9 cellular contexts compared by ENCODE assay signal in the genomic region with DNA sequence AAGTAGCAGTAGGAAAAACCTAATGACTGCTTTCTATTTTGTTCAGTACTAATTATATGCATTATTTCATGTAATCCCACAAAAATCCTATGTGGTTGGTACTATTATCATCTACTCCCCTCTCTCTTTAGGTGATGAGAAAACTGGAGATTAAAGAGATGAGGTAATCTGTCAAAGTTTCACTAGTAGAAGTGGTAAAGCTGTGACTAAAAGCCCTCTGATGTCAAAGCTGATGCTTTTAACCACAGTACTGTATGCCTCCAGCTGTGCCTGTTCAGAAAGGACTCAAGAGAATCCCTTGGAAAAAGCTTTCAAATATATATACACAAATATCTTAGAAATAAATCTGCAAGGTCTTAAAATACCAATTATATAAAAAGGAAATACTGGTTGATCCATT. TPM values are rescaled to one million over a fixed set of nuclear protein-coding genes. Genes with fewer than 3 reads are reported as not detected.
A peak's percentile ranks its signal among the peaks of the same experiment; 100 is the strongest.
DNase-seq lines count a peak whose midpoint lies in the region; ATAC-seq and TF ChIP-seq lines count a peak whose summit lies in the region.
"Had no signal": no experiment of that assay in that cellular context is flagged by ENCODE, and none has a peak within 500 bp of the region (broad histone marks: within the 10 kb centered on the region; RNA-seq: fewer than 3 reads in every experiment).

No MANE protein-coding gene starts in this region.

- peaks cover 10% of the 10 kb centered on the region for H3K36me3 Mint-ChIP-seq in endothelial cell (ENCODE audit: low read depth, unreplicated experiment)

- no peaks in the 10 kb centered on the region for H3K4me1 Mint-ChIP-seq in endothelial cell (ENCODE audit: unreplicated experiment)

- TF ChIP-seq CTCF in endothelial cell (IDR thresholded peaks at IDR 0.05; ENCODE audit: unreplicated experiment) = no peak

- H3K27me3 Mint-ChIP-seq in endothelial cell (ENCODE audit: unreplicated experiment) = no peaks in the 10 kb centered on the region

- no peaks in the 10 kb centered on the region for H3K9me3 Mint-ChIP-seq in endothelial cell (ENCODE audit: unreplicated experiment)
- H3K9me3 Mint-ChIP-seq: T-helper 2 cell treated with Interferon-gamma antibody and Interleukin-4, amounts not matched to agents 5 μg/mL and 100 μg/mL, for 36 hours had no signal

- H3K27ac Mint-ChIP-seq in endothelial cell (ENCODE audit: unreplicated experiment) = no peak overlapping the region
- H3K27ac Mint-ChIP-seq: T-helper 2 cell treated with Interferon-gamma antibody and Interleukin-4, amounts not matched to agents 5 μg/mL and 100 μg/mL, for 36 hours had no signal

- DNase-seq in iris pigment epithelial cell (ENCODE audit: low read depth) (peak; percentile 71), ureter (ENCODE audit: low spot score) (no peak), endothelial cell (ENCODE audit: low spot score) (no peak), NCI-H187 (lab: John Stamatoyannopoulos, UW) (no peak)
- DNase-seq: NCI-H524 had no signal

- ATAC-seq in GM18867 (IDR thresholded peaks at IDR 0.05; ENCODE audit: unreplicated experiment) (peak; percentile 64), GM21786 (IDR thresholded peaks at IDR 0.05; ENCODE audit: unreplicated experiment) (peak; percentile 69), HG03457 (IDR thresholded peaks at IDR 0.05; ENCODE audit: unreplicated experiment) (peak; percentile 76)

- H3K4me3 Mint-ChIP-seq in endothelial cell (ENCODE audit: unreplicated experiment) = no peak overlapping the region
- H3K4me3 Mint-ChIP-seq: T-helper 2 cell treated with Interferon-gamma antibody and Interleukin-4, amounts not matched to agents 5 μg/mL and 100 μg/mL, for 36 hours had no signal

RNA-seq across cellular contexts. Expression of a gene that starts 38.0 kb away (rescaled TPM):
- total RNA-seq in ureter (44.8 TPM), endothelial cell (ENCODE audit: unreplicated experiment) (42.4 TPM)
